In genomic region chr13:44715287-44716224, GRCh38 we compare ENCODE assay signal across 20 cellular contexts.
A peak's percentile ranks its signal among the peaks of the same experiment; 100 is the strongest.
DNase-seq lines count a peak whose midpoint lies in the region; ATAC-seq and TF ChIP-seq lines count a peak whose summit lies in the region.
"Had no signal": no experiment of that assay in that cellular context is flagged by ENCODE, and none has a peak within 500 bp of the region (broad histone marks: within the 10 kb centered on the region; RNA-seq: fewer than 3 reads in every experiment).

No MANE protein-coding gene starts in this region.

- H3K4me3 Mint-ChIP-seq in activated CD4-positive, alpha-beta T cell treated with anti-CD3 and anti-CD28 coated beads, Interleukin-2, amount 10 ng/mL, durations not matched to agents 24 days and 14 days: no peak overlapping the region
- H3K4me3 Mint-ChIP-seq: activated T-helper 1 cell treated with anti-CD3 and anti-CD28 coated beads, Interleukin-12 subunit alpha, Interleukin-12 subunit beta, Interleukin-2, Interleukin-4 antibody, amounts not matched to agents 30 ng/mL and 10 ng/mL and 1 ng/mL, durations not matched to agents 14 hours and 24 hours and 36 hours; CD8-positive, alpha-beta T cell; naive thymus-derived CD4-positive, alpha-beta T cell; stimulated activated effector memory CD8-positive, alpha-beta T cell treated with anti-CD3 and anti-CD28 coated beads, Interleukin-12 subunit alpha, Interleukin-12 subunit beta, amount 100 ng/mL, for 72 hours had no signal

- H3K36me3 ChIP-seq in HCT116 (ENCODE audit: control insufficient read depth in 1 of 2, insufficient read depth in 2 of 2, low read length in 2 of 2): no peaks in the 10 kb centered on the region
- no peaks in the 10 kb centered on the region for H3K36me3 ChIP-seq in PC-3 (ENCODE audit: low read depth, low read length)
- H3K36me3 ChIP-seq in fibroblast of lung (ENCODE audit: control insufficient read depth, insufficient read depth, low read length): no peaks in the 10 kb centered on the region
- no peaks in the 10 kb centered on the region for H3K36me3 ChIP-seq in suprapubic skin

- H3K4me2 ChIP-seq in HCT116 (ENCODE audit: low read length) (peak overlapping the region; percentile 60), PC-3 (ENCODE audit: low read length) (peak overlapping the region; percentile 35), fibroblast of lung (ENCODE audit: extremely low read depth, insufficient read depth, low read length) (no peak overlapping the region)

- peaks cover 28 to 57% of the 10 kb centered on the region in 2 experiments for H3K4me1 ChIP-seq in HCT116 (ENCODE audit: control insufficient read depth in 1 of 2, insufficient read depth in 2 of 2, low read length in 2 of 2)
- H3K4me1 ChIP-seq in PC-3 (ENCODE audit: insufficient read depth, low read length): peaks cover 49% of the 10 kb centered on the region
- H3K4me1 ChIP-seq in fibroblast of lung (ENCODE audit: control insufficient read depth, extremely low read depth, insufficient read depth, low read length): peaks cover 19% of the 10 kb centered on the region
- peaks cover 30% of the 10 kb centered on the region for H3K4me1 ChIP-seq in suprapubic skin

- peak overlapping the region; percentile 38; the same call in 1 of the 2 replicates for H3K9ac ChIP-seq in HCT116 (ENCODE audit: low read length)
- peak overlapping the region; percentile 79 for H3K9ac ChIP-seq in PC-3 (ENCODE audit: low read length)
- no peak overlapping the region for H3K9ac ChIP-seq in fibroblast of lung (ENCODE audit: insufficient read depth, low read length)

- DNase-seq in HCT116 (ENCODE audit: low read depth, low spot score): no peak
- DNase-seq in PC-3: peak; percentile 32
- peak in 1 of 2 donors; percentile 35 for DNase-seq in fibroblast of lung (ENCODE audit: low read depth in 2 of 2)
- no peak for DNase-seq in suprapubic skin (ENCODE audit: low spot score in 2 of 2)
- no peak for DNase-seq in inferior parietal cortex (ENCODE audit: extremely low spot score)
- DNase-seq in activated CD4-positive, alpha-beta T cell treated with anti-CD3 and anti-CD28 coated beads, Interleukin-2, amount 10 ng/mL, durations not matched to agents 24 days and 14 days: no peak
- DNase-seq in NCI-H2107 treated with DMSO at 0.1 percent for 48 hours (lab: John Stamatoyannopoulos, UW; ENCODE audit: unreplicated experiment): no peak
- DNase-seq: activated CD4-positive, alpha-beta T cell treated with anti-CD3 and anti-CD28 coated beads, Interleukin-2, amount 50 U/mL, for 1 hour; CD8-positive, alpha-beta T cell; GDM1; left colon; naive thymus-derived CD4-positive, alpha-beta T cell; NCI-H526 treated with DMSO at 0.1 percent for 48 hours; retina; SHP77; stimulated activated CD4-positive, alpha-beta T cell treated with anti-CD3 and anti-CD28 coated beads, Interleukin-4, amount 100 ng/mL, for 24 hours; T1000 had no signal

- ATAC-seq in HCT116 (no peak), PC-3 (0 out of 2 replicates have a peak, but pooled peaks have one; percentile 9)
- ATAC-seq: CD8-positive, alpha-beta T cell; left colon; naive thymus-derived CD4-positive, alpha-beta T cell; stimulated activated effector memory CD8-positive, alpha-beta T cell treated with anti-CD3 and anti-CD28 coated beads, Interleukin-12 subunit alpha, Interleukin-12 subunit beta, amount 100 ng/mL, for 72 hours had no signal

- H3K9me2 ChIP-seq in HCT116 (ENCODE audit: insufficient read depth): no peaks in the 10 kb centered on the region
- no peaks in the 10 kb centered on the region for H3K9me2 ChIP-seq in PC-3 (replicated peaks; ENCODE audit: low read length)

- TF ChIP-seq POLR2A in HCT116 (IDR thresholded peaks at IDR 0.05; ENCODE audit: borderline replicate concordance, extremely low read depth, insufficient read depth, insufficient read length): no peak
- no peak for TF ChIP-seq POLR2A in suprapubic skin (IDR thresholded peaks at IDR 0.05)

- CTCF ChIA-PET in HCT116 (lab: Charles Lee) (no interaction called here), PC-3 (lab: Charles Lee) (interaction anchor here (0.6 kb wide), 1 partner anchor 107 kb away, joined by 3 read pairs; no protein-coding TSS in a partner anchor)

- WGBS in suprapubic skin: 26% methylated on average over 11 of the region's 11 CpGs

- H2AFZ ChIP-seq in HCT116 (ENCODE audit: low read depth, low read length, poor library complexity, severe bottlenecking): peak overlapping the region; percentile 63
- H2AFZ ChIP-seq in PC-3 (ENCODE audit: low read length): peak overlapping the region; percentile 41
- H2AFZ ChIP-seq in fibroblast of lung (ENCODE audit: low read length): no peak overlapping the region

- TF ChIP-seq RAD21 in HCT116 (IDR thresholded peaks at IDR 0.05; ENCODE audit: low read depth): no peak

- intact Hi-C loops in HCT116 (cut with micrococcal nuclease): no loop called here
- intact Hi-C loops in PC-3 (cut with micrococcal nuclease): loop anchor here (2.0 to 10.0 kb wide), 3 partner anchors 43 to 231 kb away; partner anchors contain the start of gene TSC22D1
- intact Hi-C loops in activated CD4-positive, alpha-beta T cell treated with anti-CD3 and anti-CD28 coated beads, Interleukin-2, amount 10 ng/mL, durations not matched to agents 24 days and 14 days (cut with micrococcal nuclease): no loop called here

- POLR2A ChIA-PET in HCT116 (lab: Charles Lee): interaction anchor here (1.9 to 2.0 kb wide), 2 partner anchors 23 to 100 kb away, joined by 7 to 15 read pairs; no protein-coding TSS in a partner anchor
- POLR2A ChIA-PET in PC-3 (lab: Charles Lee; ENCODE audit: unreplicated experiment): no interaction called here

- no peaks in the 10 kb centered on the region for H3K36me3 Mint-ChIP-seq in activated CD4-positive, alpha-beta T cell treated with anti-CD3 and anti-CD28 coated beads, Interleukin-2, amount 10 ng/mL, durations not matched to agents 24 days and 14 days (ENCODE audit: low read depth)
- H3K36me3 Mint-ChIP-seq: brain; CD8-positive, alpha-beta T cell; naive thymus-derived CD4-positive, alpha-beta T cell; stimulated activated effector memory CD8-positive, alpha-beta T cell treated with anti-CD3 and anti-CD28 coated beads, Interleukin-12 subunit alpha, Interleukin-12 subunit beta, amount 100 ng/mL, for 72 hours had no signal

- H3K27me3 Mint-ChIP-seq in activated CD4-positive, alpha-beta T cell treated with anti-CD3 and anti-CD28 coated beads, Interleukin-2, amount 10 ng/mL, durations not matched to agents 24 days and 14 days: peaks cover 6% of the 10 kb centered on the region

- H3K27ac Mint-ChIP-seq in activated CD4-positive, alpha-beta T cell treated with anti-CD3 and anti-CD28 coated beads, Interleukin-2, amount 10 ng/mL, durations not matched to agents 24 days and 14 days: no peak overlapping the region
- H3K27ac Mint-ChIP-seq: activated T-helper 1 cell treated with anti-CD3 and anti-CD28 coated beads, Interleukin-12 subunit alpha, Interleukin-12 subunit beta, Interleukin-2, Interleukin-4 antibody, amounts not matched to agents 30 ng/mL and 10 ng/mL and 1 ng/mL, durations not matched to agents 14 hours and 24 hours and 36 hours; CD8-positive, alpha-beta T cell; naive thymus-derived CD4-positive, alpha-beta T cell; stimulated activated effector memory CD8-positive, alpha-beta T cell treated with anti-CD3 and anti-CD28 coated beads, Interleukin-12 subunit alpha, Interleukin-12 subunit beta, amount 100 ng/mL, for 72 hours had no signal

- H3K4me3 ChIP-seq in HCT116 (replicated peaks in 1 of 2; ENCODE audit: low read depth in 1 of 2, low read length in 2 of 2) (no peak overlapping the region), PC-3 (ENCODE audit: low read length) (no peak overlapping the region), fibroblast of lung (replicated peaks in 1 of 4; ENCODE audit: control extremely low read depth in 1 of 4, insufficient read depth in 1 of 4, low read depth in 3 of 4, low read length in 4 of 4) (no peak overlapping the region), suprapubic skin (no peak overlapping the region)

- BruUV-seq in HCT116 (replicated peaks; lab: Mats Ljungman, UMichigan) (no TSS peak), PC-3 (replicated peaks; lab: Mats Ljungman, UMichigan) (no TSS peak)

- RAD21 ChIA-PET in HCT116 (lab: Charles Lee; ENCODE audit: low non-redundant PET in 1 of 2, low total read pairs in 2 of 2, uncharacterized antibody in 2 of 2, unreplicated experiment in 2 of 2): no interaction called here

- no peak for TF ChIP-seq EP300 in suprapubic skin (IDR thresholded peaks at IDR 0.05)

- no peak for TF ChIP-seq CTCF in HCT116 (IDR thresholded peaks at IDR 0.05 in 2 of 3, conservative IDR thresholded peaks at IDR 0.05 in 1 of 3; ENCODE audit: borderline replicate concordance in 1 of 3, insufficient read depth in 1 of 3, low read depth in 2 of 3, low read length in 2 of 3)
- no peak for TF ChIP-seq CTCF in PC-3 (conservative IDR thresholded peaks at IDR 0.05; ENCODE audit: low read depth, low read length)
- TF ChIP-seq CTCF in fibroblast of lung (conservative IDR thresholded peaks at IDR 0.05 in 1 of 2, IDR thresholded peaks at IDR 0.05 in 1 of 2; ENCODE audit: low read depth in 1 of 2, low read length in 2 of 2): no peak
- TF ChIP-seq CTCF in suprapubic skin (IDR thresholded peaks at IDR 0.05): no peak

- H3K4me1 Mint-ChIP-seq in activated CD4-positive, alpha-beta T cell treated with anti-CD3 and anti-CD28 coated beads, Interleukin-2, amount 10 ng/mL, durations not matched to agents 24 days and 14 days: peaks cover 7% of the 10 kb centered on the region

- H4K20me1 ChIP-seq in HCT116 (ENCODE audit: insufficient read depth): no peaks in the 10 kb centered on the region
- H4K20me1 ChIP-seq in PC-3 (ENCODE audit: low read length): no peaks in the 10 kb centered on the region
- no peaks in the 10 kb centered on the region for H4K20me1 ChIP-seq in fibroblast of lung (ENCODE audit: control insufficient read depth, extremely low read depth, insufficient read depth, low read length)

- H3K27me3 ChIP-seq in HCT116 (ENCODE audit: insufficient read depth, low read length) (no peaks in the 10 kb centered on the region), PC-3 (ENCODE audit: low read length) (no peaks in the 10 kb centered on the region), fibroblast of lung (ENCODE audit: control insufficient read depth, insufficient read depth, low read length) (no peaks in the 10 kb centered on the region), suprapubic skin (no peaks in the 10 kb centered on the region)

- H3K79me2 ChIP-seq in HCT116 (ENCODE audit: insufficient read depth, low read length) (no peaks in the 10 kb centered on the region), PC-3 (ENCODE audit: low read length) (no peaks in the 10 kb centered on the region), fibroblast of lung (ENCODE audit: control insufficient read depth, insufficient read depth, low read length) (no peaks in the 10 kb centered on the region)

- H3K27ac ChIP-seq in HCT116 (ENCODE audit: low read depth, low read length) (peak overlapping the region; percentile 59; the same call in 1 of the 2 replicates), PC-3 (ENCODE audit: low read length) (peak overlapping the region; percentile 98), fibroblast of lung (ENCODE audit: insufficient read depth, low read length) (peak overlapping the region; percentile 19), suprapubic skin (peak overlapping the region; percentile 71)

- no peaks in the 10 kb centered on the region for H3K9me3 Mint-ChIP-seq in activated CD4-positive, alpha-beta T cell treated with anti-CD3 and anti-CD28 coated beads, Interleukin-2, amount 10 ng/mL, durations not matched to agents 24 days and 14 days
- H3K9me3 Mint-ChIP-seq: activated T-helper 1 cell treated with anti-CD3 and anti-CD28 coated beads, Interleukin-12 subunit alpha, Interleukin-12 subunit beta, Interleukin-2, Interleukin-4 antibody, amounts not matched to agents 30 ng/mL and 10 ng/mL and 1 ng/mL, durations not matched to agents 14 hours and 24 hours and 36 hours; brain; CD8-positive, alpha-beta T cell; naive thymus-derived CD4-positive, alpha-beta T cell; stimulated activated effector memory CD8-positive, alpha-beta T cell treated with anti-CD3 and anti-CD28 coated beads, Interleukin-12 subunit alpha, Interleukin-12 subunit beta, amount 100 ng/mL, for 72 hours had no signal

- H3F3A ChIP-seq in PC-3 (ENCODE audit: low read length, unreplicated experiment): peaks cover 3% of the 10 kb centered on the region

- H3K9me3 ChIP-seq in HCT116 (ENCODE audit: control insufficient read depth in 1 of 2, insufficient read depth in 1 of 2, low read depth in 1 of 2, low read length in 2 of 2) (no peaks in the 10 kb centered on the region), PC-3 (ENCODE audit: low read length) (no peaks in the 10 kb centered on the region), fibroblast of lung (ENCODE audit: control insufficient read depth, insufficient read depth, low read depth, low read length) (no peaks in the 10 kb centered on the region), suprapubic skin (no peaks in the 10 kb centered on the region)

Comparison
In these comparisons a context has a peak if more than half of its experiments do, and no peak if none do; other contexts are left out.
1. H3K27ac ChIP-seq: peak in every context shown above with its lines; median percentile 98 in PC-3; 71 in suprapubic skin; 59 in HCT116; 19 in fibroblast of lung.